Comparison of ENCODE assay signal across 15 cellular contexts in the genomic region with DNA sequence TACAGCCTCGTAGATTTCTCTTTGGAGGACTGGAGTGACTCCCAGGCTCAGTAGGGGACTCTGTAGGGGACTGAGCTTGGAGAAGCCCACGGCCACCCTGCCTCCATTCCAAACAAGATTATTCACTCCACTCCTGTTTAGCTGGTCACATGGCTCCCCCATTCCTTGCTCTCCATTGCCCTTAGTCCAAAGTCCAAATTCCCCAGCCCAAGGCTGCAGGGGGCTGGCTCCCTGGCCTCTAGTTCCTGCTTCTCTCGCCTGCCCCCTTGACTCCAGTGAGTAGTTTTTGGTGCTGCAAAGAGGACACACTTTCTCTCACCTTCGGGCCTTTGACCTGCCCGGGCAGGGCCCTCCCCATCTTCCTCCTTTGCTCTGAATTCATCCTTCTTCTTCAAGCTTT.
DNase-seq lines count a peak whose midpoint lies in the region; ATAC-seq, FAIRE-seq and TF ChIP-seq lines count a peak whose summit lies in the region.
"Had no signal": no experiment of that assay in that cellular context is flagged by ENCODE, and none has a peak within 500 bp of the region (broad histone marks: within the 10 kb centered on the region; RNA-seq: fewer than 3 reads in every experiment).

No MANE protein-coding gene starts in this region.

- intact Hi-C loops in heart left ventricle (cut with DNase I), result no loop called here
- intact Hi-C loops in activated T-helper 2 cell treated with anti-CD3 and anti-CD28 coated beads, Interferon-gamma antibody, Interleukin-2, Interleukin-4, amounts not matched to agents 10 μg/mL and 5 μg/mL and 100 μg/mL, durations not matched to agents 14 hours and 24 hours and 36 hours (cut with micrococcal nuclease), result no loop called here

- H3K27ac Mint-ChIP-seq in activated T-helper 2 cell treated with anti-CD3 and anti-CD28 coated beads, Interferon-gamma antibody, Interleukin-2, Interleukin-4, amounts not matched to agents 10 μg/mL and 5 μg/mL and 100 μg/mL, durations not matched to agents 14 hours and 24 hours and 36 hours, result no peak overlapping the region
- H3K27ac Mint-ChIP-seq: IgD-negative memory B cell had no signal

- H3K27me3 Mint-ChIP-seq in activated T-helper 2 cell treated with anti-CD3 and anti-CD28 coated beads, Interferon-gamma antibody, Interleukin-2, Interleukin-4, amounts not matched to agents 10 μg/mL and 5 μg/mL and 100 μg/mL, durations not matched to agents 14 hours and 24 hours and 36 hours (ENCODE audit: low read depth), result no peaks in the 10 kb centered on the region
- H3K27me3 Mint-ChIP-seq in activated T-cell treated with anti-CD3 and anti-CD28 coated beads, Interleukin-2, amount 50 U/mL, for 4 hours (ENCODE audit: low read depth), result peaks cover 2% of the 10 kb centered on the region

- H3K4me1 Mint-ChIP-seq in activated T-helper 2 cell treated with anti-CD3 and anti-CD28 coated beads, Interferon-gamma antibody, Interleukin-2, Interleukin-4, amounts not matched to agents 10 μg/mL and 5 μg/mL and 100 μg/mL, durations not matched to agents 14 hours and 24 hours and 36 hours (ENCODE audit: low read depth), result no peaks in the 10 kb centered on the region
- H3K4me1 Mint-ChIP-seq in activated T-cell treated with anti-CD3 and anti-CD28 coated beads, Interleukin-2, amount 50 U/mL, for 4 hours (ENCODE audit: low read depth), result no peaks in the 10 kb centered on the region
- H3K4me1 Mint-ChIP-seq: CD4-positive, alpha-beta memory T cell; IgD-negative memory B cell had no signal

- no peak for TF ChIP-seq CTCF in cardiac muscle cell (IDR thresholded peaks at IDR 0.05; ENCODE audit: low read depth, low read length)
- TF ChIP-seq CTCF in heart left ventricle (IDR thresholded peaks at IDR 0.05), result no peak

- no peak for FAIRE-seq in small intestine (lab: Jason Lieb, UNC)
- FAIRE-seq: H54 had no signal

- no peak overlapping the region for H3K4me3 ChIP-seq in cardiac muscle cell
- H3K4me3 ChIP-seq in heart left ventricle, result no peak overlapping the region
- H3K4me3 ChIP-seq in small intestine (ENCODE audit: low read depth in 1 of 2, low read length in 2 of 2), result no peak overlapping the region
- H3K4me3 ChIP-seq: GM23248 had no signal

- H3K27me3 ChIP-seq in cardiac muscle cell (no peaks in the 10 kb centered on the region), heart left ventricle (no peaks in the 10 kb centered on the region), small intestine (ENCODE audit: control insufficient read depth in 2 of 2, insufficient read depth in 2 of 2, low read length in 2 of 2) (no peaks in the 10 kb centered on the region)
- H3K27me3 ChIP-seq: BE2C had no signal

- H3K27ac ChIP-seq in cardiac muscle cell, result peak overlapping the region; percentile 78
- no peak overlapping the region for H3K27ac ChIP-seq in heart left ventricle
- no peak overlapping the region for H3K27ac ChIP-seq in small intestine (ENCODE audit: low read depth in 1 of 2, low read length in 1 of 2)
- H3K27ac ChIP-seq: C4-2B, GM23248 had no signal

- no peaks in the 10 kb centered on the region for H3K9me3 Mint-ChIP-seq in activated T-helper 2 cell treated with anti-CD3 and anti-CD28 coated beads, Interferon-gamma antibody, Interleukin-2, Interleukin-4, amounts not matched to agents 10 μg/mL and 5 μg/mL and 100 μg/mL, durations not matched to agents 14 hours and 24 hours and 36 hours
- no peaks in the 10 kb centered on the region for H3K9me3 Mint-ChIP-seq in activated T-cell treated with anti-CD3 and anti-CD28 coated beads, Interleukin-2, amount 50 U/mL, for 4 hours
- H3K9me3 Mint-ChIP-seq: IgD-negative memory B cell had no signal

- 86 to 92% (median 88%) methylated on average over 4 to 5 of the region's 5 CpGs for WGBS in heart left ventricle, 4 donors
- WGBS in small intestine, 3 donors, result 74 to 79% (median 75%) methylated on average over 5 of the region's 5 CpGs

- H3K4me3 Mint-ChIP-seq in activated T-helper 2 cell treated with anti-CD3 and anti-CD28 coated beads, Interferon-gamma antibody, Interleukin-2, Interleukin-4, amounts not matched to agents 10 μg/mL and 5 μg/mL and 100 μg/mL, durations not matched to agents 14 hours and 24 hours and 36 hours (ENCODE audit: low read depth), result no peak overlapping the region
- no peak overlapping the region for H3K4me3 Mint-ChIP-seq in activated T-cell treated with anti-CD3 and anti-CD28 coated beads, Interleukin-2, amount 50 U/mL, for 4 hours
- H3K4me3 Mint-ChIP-seq: CD4-positive, alpha-beta memory T cell; IgD-negative memory B cell had no signal

- H3K4me1 ChIP-seq in cardiac muscle cell (ENCODE audit: low read depth) (peaks cover 21% of the 10 kb centered on the region), heart left ventricle (no peaks in the 10 kb centered on the region), small intestine (ENCODE audit: control insufficient read depth in 2 of 2, insufficient read depth in 1 of 2, low read depth in 1 of 2, low read length in 1 of 2) (no peaks in the 10 kb centered on the region)

- no peak for TF ChIP-seq POLR2A in heart left ventricle (IDR thresholded peaks at IDR 0.05)

- H3K36me3 ChIP-seq in cardiac muscle cell, result no peaks in the 10 kb centered on the region
- H3K36me3 ChIP-seq in heart left ventricle, result no peaks in the 10 kb centered on the region
- H3K36me3 ChIP-seq in small intestine (ENCODE audit: control insufficient read depth in 2 of 2, insufficient read depth in 2 of 2, low read length in 2 of 2), result no peaks in the 10 kb centered on the region

- ATAC-seq in heart left ventricle (no peak), HG03378 (IDR thresholded peaks at IDR 0.05; ENCODE audit: unreplicated experiment) (no peak)
- ATAC-seq in activated T-cell treated with anti-CD3 and anti-CD28 coated beads, Interleukin-2, amount 50 U/mL, for 4 hours, result no peak
- ATAC-seq: HCT116 had no signal

- DNase-seq in cardiac muscle cell (ENCODE audit: low read depth in 1 of 2, low spot score in 1 of 2) (no peak), heart left ventricle (no peak), LoVo (ENCODE audit: low spot score) (peak; percentile 28), kidney tubule cell (ENCODE audit: low spot score) (peak; percentile 2), small intestine (peak; percentile 5)
- DNase-seq in activated T-helper 2 cell treated with anti-CD3 and anti-CD28 coated beads, Interferon-gamma antibody, Interleukin-2, Interleukin-4, amounts not matched to agents 10 μg/mL and 5 μg/mL and 100 μg/mL, durations not matched to agents 14 hours and 24 hours and 36 hours (ENCODE audit: low spot score), result no peak
- no peak for DNase-seq in activated T-cell treated with anti-CD3 and anti-CD28 coated beads, Interleukin-2, amount 50 U/mL, for 4 hours
- DNase-seq: BE2C; CD4-positive, alpha-beta memory T cell; GM23248 had no signal

- no peaks in the 10 kb centered on the region for H3K9me3 ChIP-seq in cardiac muscle cell (ENCODE audit: low read depth)
- H3K9me3 ChIP-seq in heart left ventricle, result no peaks in the 10 kb centered on the region
- H3K9me3 ChIP-seq in small intestine (ENCODE audit: control insufficient read depth, low read depth), result no peaks in the 10 kb centered on the region
- H3K9me3 ChIP-seq: BE2C had no signal

- H3K36me3 Mint-ChIP-seq in activated T-helper 2 cell treated with anti-CD3 and anti-CD28 coated beads, Interferon-gamma antibody, Interleukin-2, Interleukin-4, amounts not matched to agents 10 μg/mL and 5 μg/mL and 100 μg/mL, durations not matched to agents 14 hours and 24 hours and 36 hours (ENCODE audit: low read depth), result no peaks in the 10 kb centered on the region
- no peaks in the 10 kb centered on the region for H3K36me3 Mint-ChIP-seq in activated T-cell treated with anti-CD3 and anti-CD28 coated beads, Interleukin-2, amount 50 U/mL, for 4 hours (ENCODE audit: insufficient read depth)
- H3K36me3 Mint-ChIP-seq: CD4-positive, alpha-beta memory T cell; IgD-negative memory B cell had no signal

Comparison
In these comparisons a context has a peak if more than half of its experiments do, and no peak if none do; other contexts are left out.
1. DNase-seq: peak in LoVo (single experiment), kidney tubule cell (single experiment) and small intestine (single experiment); none in cardiac muscle cell (0 of 2), heart left ventricle (0 of 5), activated T-helper 2 cell treated with anti-CD3 and anti-CD28 coated beads, Interferon-gamma antibody, Interleukin-2, Interleukin-4, amounts not matched to agents 10 μg/mL and 5 μg/mL and 100 μg/mL, durations not matched to agents 14 hours and 24 hours and 36 hours (single experiment) and activated T-cell treated with anti-CD3 and anti-CD28 coated beads, Interleukin-2, amount 50 U/mL, for 4 hours (single experiment).